ENCODE assay signal across 8 cellular contexts in the genomic region with DNA sequence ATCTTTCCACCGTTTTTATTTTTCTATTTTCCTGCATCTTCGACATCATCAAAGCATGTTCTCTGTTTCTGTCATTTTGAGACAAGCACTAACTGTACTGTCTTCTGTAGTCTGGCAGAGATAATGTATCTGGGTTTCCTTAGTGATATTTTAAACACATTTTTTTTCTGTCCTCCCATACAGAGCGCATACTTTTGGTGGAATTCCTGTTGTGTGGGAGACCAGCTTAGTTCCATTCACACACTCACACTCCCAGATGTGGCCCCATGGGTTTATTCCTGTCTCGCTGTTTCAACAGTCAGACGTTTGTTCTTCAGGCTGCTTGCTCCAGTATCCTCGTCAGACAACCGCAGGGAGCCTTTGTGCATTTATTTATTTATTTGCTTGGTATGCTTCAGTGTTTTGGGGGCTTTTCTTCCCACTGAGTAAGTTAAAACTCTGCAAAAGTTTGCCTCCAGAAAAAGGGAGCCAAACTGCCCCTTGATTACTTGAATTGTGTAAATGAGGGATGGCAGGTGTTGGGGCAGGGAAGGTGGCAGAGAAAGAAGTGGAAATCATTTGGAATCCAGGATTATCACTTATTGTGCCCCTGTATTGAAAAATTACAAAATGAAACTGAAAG.
DNase-seq lines count a peak whose midpoint lies in the region; ATAC-seq and TF ChIP-seq lines count a peak whose summit lies in the region.

No MANE protein-coding gene starts in this region.

- no peak overlapping the region for H3K27ac Mint-ChIP-seq in CD8-positive, alpha-beta T cell

- no peaks in the 10 kb centered on the region for H3K36me3 Mint-ChIP-seq in CD8-positive, alpha-beta T cell

- CTCF ChIA-PET in CD8-positive, alpha-beta T cell (lab: Charles Lee): no interaction called here

- peak overlapping the region; percentile 79 for H3K27ac ChIP-seq in DND-41 (ENCODE audit: low read length)
- H3K27ac ChIP-seq in heart left ventricle: peak overlapping the region; percentile 63 to 96 (median 89)
- H3K27ac ChIP-seq in CD8-positive, alpha-beta T cell (ENCODE audit: low read depth, low read length): no peak overlapping the region

- H2AFZ ChIP-seq in DND-41 (ENCODE audit: low read depth, low read length): peak overlapping the region; percentile 53

- H3K9me3 ChIP-seq in DND-41 (ENCODE audit: insufficient read depth, low read length, severe bottlenecking): no peaks in the 10 kb centered on the region
- peaks cover 3% of the 10 kb centered on the region for H3K9me3 ChIP-seq in adipocyte (ENCODE audit: control insufficient read depth, low read length)
- H3K9me3 ChIP-seq in heart left ventricle: peaks cover 0 to 9% (median 0%) of the 10 kb centered on the region in 12 donors
- H3K9me3 ChIP-seq in CD8-positive, alpha-beta T cell (ENCODE audit: low read length): no peaks in the 10 kb centered on the region

- 9 to 28% (median 13%) methylated on average over 7 of the region's 7 CpGs for WGBS in heart left ventricle, 4 donors

- peak overlapping the region; percentile 19 to 49; a peak in 3 of 4 replicates for H3K4me3 ChIP-seq in DND-41 (ENCODE audit: low read depth in 1 of 2, low read length in 2 of 2)
- H3K4me3 ChIP-seq in adipocyte (ENCODE audit: low read length): peak overlapping the region; percentile 79
- peak overlapping the region in 11 of 12 donors; percentile 26 to 57 (median 45) for H3K4me3 ChIP-seq in heart left ventricle
- no peak overlapping the region for H3K4me3 ChIP-seq in CD8-positive, alpha-beta T cell (ENCODE audit: low read depth, low read length)

- no peak overlapping the region for H3K4me3 Mint-ChIP-seq in CD8-positive, alpha-beta T cell

- peaks cover 39% of the 10 kb centered on the region for H3K4me1 ChIP-seq in DND-41 (ENCODE audit: insufficient read depth, low read length)
- peaks cover 66% of the 10 kb centered on the region for H3K4me1 ChIP-seq in adipocyte (ENCODE audit: control insufficient read depth, insufficient read depth, low read length)
- peaks cover 0 to 50% (median 41%) of the 10 kb centered on the region in 12 donors for H3K4me1 ChIP-seq in heart left ventricle
- H3K4me1 ChIP-seq in CD8-positive, alpha-beta T cell (ENCODE audit: insufficient read depth, low read length): no peaks in the 10 kb centered on the region

- POLR2A ChIA-PET in CD8-positive, alpha-beta T cell (lab: Charles Lee): no interaction called here

- H3K9ac ChIP-seq in DND-41 (ENCODE audit: low read depth, low read length) (peak overlapping the region; percentile 50), adipocyte (ENCODE audit: low read length) (peak overlapping the region; percentile 89)

- no peaks in the 10 kb centered on the region for H3K27me3 ChIP-seq in DND-41 (ENCODE audit: insufficient read depth, low read length, poor library complexity)
- no peaks in the 10 kb centered on the region for H3K27me3 ChIP-seq in adipocyte (replicated peaks; ENCODE audit: control insufficient read depth, insufficient read depth, low read length)
- no peaks in the 10 kb centered on the region for H3K27me3 ChIP-seq in heart left ventricle
- no peaks in the 10 kb centered on the region for H3K27me3 ChIP-seq in CD8-positive, alpha-beta T cell (ENCODE audit: insufficient read depth, low read length)

- no peaks in the 10 kb centered on the region for H3K9me3 Mint-ChIP-seq in CD8-positive, alpha-beta T cell

- DNase-seq in DND-41 (peak; percentile 51), adipocyte (ENCODE audit: low read depth) (peak; percentile 94), heart left ventricle (peak in 4 of 5 donors; percentile 72 to 78 (median 76)), pulmonary artery endothelial cell (ENCODE audit: low read depth, low spot score) (peak; percentile 81), UCSD-AML1 (lab: John Stamatoyannopoulos, UW; ENCODE audit: unreplicated experiment) (no peak), NCI-H146 (lab: John Stamatoyannopoulos, UW) (no peak)
- DNase-seq in CD8-positive, alpha-beta T cell: no peak

- H3K4me2 ChIP-seq in DND-41 (ENCODE audit: insufficient read depth, low read length): peak overlapping the region; percentile 65

- no peaks in the 10 kb centered on the region for H3K79me2 ChIP-seq in DND-41 (ENCODE audit: insufficient read depth, low read length)

- H3K27me3 Mint-ChIP-seq in CD8-positive, alpha-beta T cell (ENCODE audit: low read depth): no peaks in the 10 kb centered on the region

- ATAC-seq in DND-41 (ENCODE audit: insufficient read depth, low read depth) (peak; percentile 58), heart left ventricle (peak; percentile 87 to 91 (median 88)), HG03571 (IDR thresholded peaks at IDR 0.05; ENCODE audit: unreplicated experiment) (no peak)
- no peak for ATAC-seq in CD8-positive, alpha-beta T cell

- H4K20me1 ChIP-seq in DND-41 (ENCODE audit: insufficient read depth, low read length): no peaks in the 10 kb centered on the region

- TF ChIP-seq CTCF in DND-41 (IDR thresholded peaks at IDR 0.05; ENCODE audit: borderline replicate concordance, extremely low read depth, low read length, poor library complexity, severe bottlenecking) (no peak), heart left ventricle (IDR thresholded peaks at IDR 0.05) (no peak)
- TF ChIP-seq CTCF in CD8-positive, alpha-beta T cell (IDR thresholded peaks at IDR 0.05): no peak

- H3K4me1 Mint-ChIP-seq in CD8-positive, alpha-beta T cell (ENCODE audit: low read depth): peaks cover 8% of the 10 kb centered on the region

- no peaks in the 10 kb centered on the region for H3K36me3 ChIP-seq in DND-41 (ENCODE audit: insufficient read depth, low read length)
- H3K36me3 ChIP-seq in adipocyte (ENCODE audit: control insufficient read depth, insufficient read depth, low read length, severe bottlenecking): no peaks in the 10 kb centered on the region
- H3K36me3 ChIP-seq in heart left ventricle: no peaks in the 10 kb centered on the region
- no peaks in the 10 kb centered on the region for H3K36me3 ChIP-seq in CD8-positive, alpha-beta T cell (ENCODE audit: insufficient read depth, low read length)

- no peak for TF ChIP-seq POLR2A in heart left ventricle (IDR thresholded peaks at IDR 0.05)

- intact Hi-C loops in heart left ventricle (cut with DNase I): loop anchor here in 8 of 10 donors (1.0 to 10.0 kb wide), 18 partner anchors 39 to 525 kb away; partner anchors contain the start of gene KLF6 (in 4 of the 8)
- intact Hi-C loops in CD8-positive, alpha-beta T cell (cut with DNase I, micrococcal nuclease): no loop called here

Comparison
In these comparisons a context has a peak if more than half of its experiments do, and no peak if none do; other contexts are left out.
1. ATAC-seq: peak in DND-41 (single experiment) and heart left ventricle (4 of 4); none in CD8-positive, alpha-beta T cell (single experiment) and HG03571 (single experiment).
2. DNase-seq: peak in DND-41 (single experiment), adipocyte (single experiment), heart left ventricle (4 of 5) and pulmonary artery endothelial cell (single experiment); none in UCSD-AML1 (single experiment), NCI-H146 (single experiment) and CD8-positive, alpha-beta T cell (0 of 7).
3. intact Hi-C loops: an anchor here in heart left ventricle (1.0 to 10.0 kb wide); none called in CD8-positive, alpha-beta T cell.